In genomic region chr6:25315194-25315593, GRCh38 we compare ENCODE assay signal across 2 cellular contexts.
TF ChIP-seq lines count a peak whose summit lies in the region.

No MANE protein-coding gene starts in this region.

TF ChIP-seq in HEK293, 187 proteins besides CTCF, POLR2A, EP300 and RAD21 (continued from another document):
- TF ChIP-seq ZNF449 (tag by site-specific recombination; IDR thresholded peaks at IDR 0.05) (no peak), ZNF19 (tag by site-specific recombination; IDR thresholded peaks at IDR 0.05; ENCODE audit: low read depth) (no peak)
TF ChIP-seq in HEK293: peak in this region for 1.

TF ChIP-seq in WTC11, 78 proteins besides CTCF, POLR2A, EP300 and RAD21 (continued from another document):
- no peak for TF ChIP-seq CREM (CRISPR knock-in tag; IDR thresholded peaks at IDR 0.05)
- no peak for TF ChIP-seq TEAD1 (CRISPR knock-in tag; IDR thresholded peaks at IDR 0.05)
- TF ChIP-seq ZNF512 (CRISPR knock-in tag; IDR thresholded peaks at IDR 0.05; ENCODE audit: borderline replicate concordance), result no peak
- TF ChIP-seq HMGA2 (CRISPR knock-in tag; IDR thresholded peaks at IDR 0.05), result no peak
- TF ChIP-seq NR2C2 (CRISPR knock-in tag; IDR thresholded peaks at IDR 0.05), result no peak
- TF ChIP-seq ZMAT4 (CRISPR knock-in tag; IDR thresholded peaks at IDR 0.05), result no peak
- no peak for TF ChIP-seq AFF4 (CRISPR knock-in tag; IDR thresholded peaks at IDR 0.05; ENCODE audit: borderline replicate concordance)
TF ChIP-seq in WTC11: peak in this region for 0.
